1 cellular context compared by ENCODE assay signal in genomic region chr10:69359089-69360025, GRCh38.
TF ChIP-seq lines count a peak whose summit lies in the region.

No MANE protein-coding gene starts in this region.

TF ChIP-seq in H1, 55 proteins besides CTCF, POLR2A, EP300 and RAD21:
- TF ChIP-seq SP2 (IDR thresholded peaks at IDR 0.05; ENCODE audit: low read length) = no peak
- no peak for TF ChIP-seq TEAD4 (IDR thresholded peaks at IDR 0.05; ENCODE audit: low read depth, low read length)
- no peak for TF ChIP-seq TCF12 (IDR thresholded peaks at IDR 0.05; ENCODE audit: low read depth, low read length)
- no peak for TF ChIP-seq KDM1A (IDR thresholded peaks at IDR 0.05; ENCODE audit: borderline replicate concordance, low read length)
- TF ChIP-seq TBP (IDR thresholded peaks at IDR 0.05; ENCODE audit: low read depth, low read length) = no peak
- TF ChIP-seq YY1 (IDR thresholded peaks at IDR 0.05; ENCODE audit: low read depth, low read length) = no peak
- no peak for TF ChIP-seq NRF1 (IDR thresholded peaks at IDR 0.05; ENCODE audit: low read depth, low read length)
- no peak for TF ChIP-seq TAF1 (IDR thresholded peaks at IDR 0.05; ENCODE audit: low read depth, low read length)
- TF ChIP-seq CREB1 (IDR thresholded peaks at IDR 0.05) = no peak
- TF ChIP-seq CBX5 (IDR thresholded peaks at IDR 0.05; ENCODE audit: low read depth, low read length) = no peak
- TF ChIP-seq BACH1 (IDR thresholded peaks at IDR 0.05; ENCODE audit: low read length) = no peak
- no peak for TF ChIP-seq ASH2L (IDR thresholded peaks at IDR 0.05; ENCODE audit: low read length)
- TF ChIP-seq CBX8 (IDR thresholded peaks at IDR 0.05; ENCODE audit: borderline replicate concordance, low read depth, low read length) = no peak
- no peak for TF ChIP-seq JUN (IDR thresholded peaks at IDR 0.05; ENCODE audit: low read depth, low read length)
- no peak for TF ChIP-seq CHD7 (IDR thresholded peaks at IDR 0.05; ENCODE audit: insufficient replicate concordance, low read length)
- TF ChIP-seq CHD1 (IDR thresholded peaks at IDR 0.05; ENCODE audit: low read depth, low read length) = no peak
TF ChIP-seq in H1: peak in this region for 0.
